Comparison of ENCODE assay signal across 21 cellular contexts in genomic region chr4:135533053-135533452, GRCh38.
"Had no signal": no experiment of that assay in that cellular context is flagged by ENCODE, and none has a peak within 500 bp of the region (broad histone marks: within the 10 kb centered on the region; RNA-seq: fewer than 3 reads in every experiment).

No MANE protein-coding gene starts in this region.

- H3K36me3 Mint-ChIP-seq: naive B cell; natural killer cell treated with Interleukin-12 subunit alpha and Interleukin-12 subunit beta and Interleukin-15 and Interleukin-18, amount 100 ng/mL, for 72 hours; stimulated activated naive B cell treated with anti-CD40 and anti-IgM and Interleukin-4, amounts not matched to agents 10 μg/mL and 1 μg/mL and 100 μg/mL, for 72 hours had no signal

- H3K4me3 ChIP-seq: dorsolateral prefrontal cortex, gastrocnemius medialis, lower lobe of right lung, pancreas, right lobe of liver, thoracic aorta, tibial nerve, upper lobe of left lung had no signal

- H3K27me3 ChIP-seq: dorsolateral prefrontal cortex, gastrocnemius medialis, neutrophil, pancreas, right lobe of liver, tibial nerve, upper lobe of left lung had no signal

- H3K9me3 ChIP-seq: gastrocnemius medialis, lower lobe of right lung, neutrophil, pancreas, right lobe of liver, thoracic aorta, tibial nerve, upper lobe of left lung had no signal

- H3K27ac ChIP-seq: dorsolateral prefrontal cortex, gastrocnemius medialis, lower lobe of right lung, neutrophil, pancreas, right lobe of liver, thoracic aorta, tibial nerve, upper lobe of left lung had no signal

- H3K4me3 Mint-ChIP-seq: naive B cell; natural killer cell treated with Interleukin-12 subunit alpha and Interleukin-12 subunit beta and Interleukin-15 and Interleukin-18, amount 100 ng/mL, for 72 hours; neural crest cell; stimulated activated naive B cell treated with anti-CD40 and anti-IgM and Interleukin-4, amounts not matched to agents 10 μg/mL and 1 μg/mL and 100 μg/mL, for 72 hours; stimulated activated naive CD8-positive, alpha-beta T cell treated with anti-CD3 and anti-CD28 coated beads, Interleukin-15, Interleukin-2, amounts not matched to agents 100 ng/mL and 50 ng/mL, for 24 hours had no signal

- H3K9me3 Mint-ChIP-seq: neural crest cell had no signal

- H3K4me1 ChIP-seq: gastrocnemius medialis, lower lobe of right lung, pancreas, right lobe of liver, tibial nerve, upper lobe of left lung had no signal

- DNase-seq: dorsolateral prefrontal cortex; effector CD4-positive, alpha-beta T cell; gastrocnemius medialis; head of caudate nucleus; left ventricle myocardium superior; lower lobe of right lung; naive B cell; pancreas; right lobe of liver; small intestine; stimulated activated CD4-positive, alpha-beta T cell treated with anti-CD3 and anti-CD28 coated beads, Interleukin-15, amount 100 ng/mL, for 24 hours; stimulated activated CD4-positive, alpha-beta T cell treated with anti-CD3 and anti-CD28 coated beads, Interleukin-2, amount 100 ng/mL, for 48 hours; stimulated activated naive B cell treated with anti-CD40 and anti-IgM and Interleukin-4, amounts not matched to agents 10 μg/mL and 1 μg/mL and 100 μg/mL, for 72 hours; upper lobe of left lung had no signal

- ATAC-seq: gastrocnemius medialis; left ventricle myocardium superior; lower lobe of right lung; natural killer cell treated with Interleukin-12 subunit alpha and Interleukin-12 subunit beta and Interleukin-15 and Interleukin-18, amount 100 ng/mL, for 72 hours; pancreas; right lobe of liver; stimulated activated naive B cell treated with anti-CD40 and anti-IgM and Interleukin-4, amounts not matched to agents 10 μg/mL and 1 μg/mL and 100 μg/mL, for 72 hours had no signal

- H3K27me3 Mint-ChIP-seq: naive B cell; natural killer cell treated with Interleukin-12 subunit alpha and Interleukin-12 subunit beta and Interleukin-15 and Interleukin-18, amount 100 ng/mL, for 72 hours; progenitor cell of endocrine pancreas; stimulated activated naive B cell treated with anti-CD40 and anti-IgM and Interleukin-4, amounts not matched to agents 10 μg/mL and 1 μg/mL and 100 μg/mL, for 72 hours; stimulated activated naive CD8-positive, alpha-beta T cell treated with anti-CD3 and anti-CD28 coated beads, Interleukin-15, Interleukin-2, amounts not matched to agents 100 ng/mL and 50 ng/mL, for 24 hours had no signal

- H3K4me1 Mint-ChIP-seq: naive B cell; neural crest cell; stimulated activated naive B cell treated with anti-CD40 and anti-IgM and Interleukin-4, amounts not matched to agents 10 μg/mL and 1 μg/mL and 100 μg/mL, for 72 hours had no signal

- H3K27ac Mint-ChIP-seq: naive B cell; natural killer cell treated with Interleukin-12 subunit alpha and Interleukin-12 subunit beta and Interleukin-15 and Interleukin-18, amount 100 ng/mL, for 72 hours; progenitor cell of endocrine pancreas; stimulated activated naive B cell treated with anti-CD40 and anti-IgM and Interleukin-4, amounts not matched to agents 10 μg/mL and 1 μg/mL and 100 μg/mL, for 72 hours; stimulated activated naive CD8-positive, alpha-beta T cell treated with anti-CD3 and anti-CD28 coated beads, Interleukin-15, Interleukin-2, amounts not matched to agents 100 ng/mL and 50 ng/mL, for 24 hours had no signal

- H3K36me3 ChIP-seq: gastrocnemius medialis, lower lobe of right lung, neutrophil, pancreas, right lobe of liver, thoracic aorta, tibial nerve, upper lobe of left lung had no signal
